Comparison of ENCODE assay signal across 8 cellular contexts in the genomic region with DNA sequence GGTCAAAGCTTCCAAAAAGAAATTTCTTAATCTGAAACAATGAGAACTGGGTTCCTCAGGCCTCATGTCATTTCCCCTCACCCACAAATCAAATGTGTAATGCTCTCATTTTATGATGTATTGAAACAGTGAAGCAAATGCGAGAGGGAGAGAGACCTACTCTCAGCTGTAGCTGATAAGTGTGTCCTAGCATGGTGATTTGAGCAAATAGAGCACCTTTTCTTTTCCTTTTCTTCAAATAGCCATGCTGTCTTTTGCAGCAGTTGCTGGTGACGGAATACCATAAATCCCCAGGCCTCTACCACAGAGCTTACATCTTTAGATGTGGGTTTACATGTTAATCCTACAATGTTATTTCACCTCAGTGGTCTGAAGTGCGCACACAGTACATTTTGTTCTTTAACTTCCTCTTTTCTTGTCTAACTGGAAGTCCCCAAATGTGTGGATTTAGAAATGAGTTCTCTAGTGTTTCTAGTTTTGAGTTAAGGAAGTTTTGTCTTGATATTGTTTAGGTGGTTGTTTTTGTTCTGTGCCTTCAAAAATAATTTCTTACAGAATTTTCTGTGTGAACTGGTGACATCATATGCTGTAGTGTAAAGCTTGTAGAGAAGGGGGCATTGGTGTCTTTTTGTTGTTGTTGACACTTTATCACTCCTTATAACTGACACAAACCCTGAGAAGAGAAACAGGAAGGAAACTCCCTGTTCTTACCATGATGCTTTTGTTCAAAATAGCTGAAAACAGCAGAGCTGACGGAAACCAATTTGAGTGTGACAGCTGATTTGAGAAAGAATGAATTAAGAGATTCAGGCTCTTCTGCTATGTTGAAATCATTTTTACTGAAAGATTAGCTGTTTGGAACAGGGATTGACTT. TPM values are rescaled to one million over a fixed set of nuclear protein-coding genes. Genes with fewer than 3 reads are reported as not detected.
A peak's percentile ranks its signal among the peaks of the same experiment; 100 is the strongest.
DNase-seq lines count a peak whose midpoint lies in the region; ATAC-seq and TF ChIP-seq lines count a peak whose summit lies in the region.

No MANE protein-coding gene starts in this region.

- H3K4me3 ChIP-seq in WERI-Rb-1 (ENCODE audit: low read depth, low read length): no peak overlapping the region
- peak overlapping the region in 1 of 4 donors; percentile 27 for H3K4me3 ChIP-seq in esophagus squamous epithelium
- no peak overlapping the region for H3K4me3 ChIP-seq in skin epidermis

- H3K4me1 ChIP-seq in esophagus squamous epithelium: peaks cover 10 to 83% (median 27%) of the 10 kb centered on the region in 3 donors

- no peaks in the 10 kb centered on the region for H3K27me3 ChIP-seq in WERI-Rb-1 (ENCODE audit: insufficient read depth, low read depth, severe bottlenecking)
- no peaks in the 10 kb centered on the region for H3K27me3 ChIP-seq in esophagus squamous epithelium

- DNase-seq in stimulated activated CD4-positive, alpha-beta T cell treated with anti-CD3 and anti-CD28 coated beads, Interleukin-15, amount 100 ng/mL, for 24 hours: peak; percentile 60
- no peak for DNase-seq in stimulated activated CD4-positive, alpha-beta T cell treated with anti-CD3 and anti-CD28 coated beads, Interleukin-12 subunit alpha, Interleukin-12 subunit beta, amount 100 ng/mL, for 4 hours
- DNase-seq in WERI-Rb-1 (no peak), esophagus squamous epithelium (lab: John Stamatoyannopoulos, UW) (no peak), dermis blood vessel endothelial cell (no peak), middle frontal gyrus (ENCODE audit: extremely low spot score, low spot score) (no peak)

- intact Hi-C loops in esophagus squamous epithelium (cut with DNase I): no loop called here

- 53 to 57% methylated on average over 4 of the region's 4 CpGs for WGBS in esophagus squamous epithelium, 2 donors

- H3K9me3 ChIP-seq in WERI-Rb-1 (ENCODE audit: severe bottlenecking): no peaks in the 10 kb centered on the region
- no peaks in the 10 kb centered on the region for H3K9me3 ChIP-seq in esophagus squamous epithelium

- no peaks in the 10 kb centered on the region for H3K36me3 ChIP-seq in WERI-Rb-1
- H3K36me3 ChIP-seq in esophagus squamous epithelium: peaks cover 0 to 8% (median 0%) of the 10 kb centered on the region in 3 donors

- ATAC-seq in HG03439 (IDR thresholded peaks at IDR 0.05; ENCODE audit: unreplicated experiment): peak; percentile 58

- peak in 2 of 4 donors; percentile 46 to 50 for TF ChIP-seq POLR2A in esophagus squamous epithelium (IDR thresholded peaks at IDR 0.05)

- TF ChIP-seq CTCF in WERI-Rb-1 (IDR thresholded peaks at IDR 0.05; ENCODE audit: low read depth, low read length) (no peak), esophagus squamous epithelium (IDR thresholded peaks at IDR 0.05) (no peak)

- peak overlapping the region; percentile 27; the same call in 1 of the 2 replicates for H3K27ac ChIP-seq in WERI-Rb-1
- peak overlapping the region; percentile 71 to 91 (median 80) for H3K27ac ChIP-seq in esophagus squamous epithelium
- H3K27ac ChIP-seq in skin epidermis: peak overlapping the region in 20 of 21 experiments; percentile 39 to 96 (median 82)

RNA-seq across cellular contexts. Expression of a gene that starts 12.1 kb away (rescaled TPM):
- total RNA-seq in esophagus squamous epithelium (10 to 100 TPM; 15.1 to 34.9 (median 23.8) TPM), dermis blood vessel endothelial cell (3.7 and 6.7 TPM in 2 replicates)

Comparison
In these comparisons a context has a peak if more than half of its experiments do, and no peak if none do; other contexts are left out.
1. H3K27ac ChIP-seq: peak in every context shown above with its lines; median percentile 82 in skin epidermis; 80 in esophagus squamous epithelium; 27 in WERI-Rb-1.